Comparison of ENCODE assay signal across 1 cellular context in genomic region chr17:38702166-38702899, GRCh38.
TF ChIP-seq lines count a peak whose summit lies in the region.

No MANE protein-coding gene starts in this region.

TF ChIP-seq in HepG2, 621 proteins besides CTCF, POLR2A, EP300 and RAD21 (continued from another document and continues in another):
- TF ChIP-seq, protein P1, sequence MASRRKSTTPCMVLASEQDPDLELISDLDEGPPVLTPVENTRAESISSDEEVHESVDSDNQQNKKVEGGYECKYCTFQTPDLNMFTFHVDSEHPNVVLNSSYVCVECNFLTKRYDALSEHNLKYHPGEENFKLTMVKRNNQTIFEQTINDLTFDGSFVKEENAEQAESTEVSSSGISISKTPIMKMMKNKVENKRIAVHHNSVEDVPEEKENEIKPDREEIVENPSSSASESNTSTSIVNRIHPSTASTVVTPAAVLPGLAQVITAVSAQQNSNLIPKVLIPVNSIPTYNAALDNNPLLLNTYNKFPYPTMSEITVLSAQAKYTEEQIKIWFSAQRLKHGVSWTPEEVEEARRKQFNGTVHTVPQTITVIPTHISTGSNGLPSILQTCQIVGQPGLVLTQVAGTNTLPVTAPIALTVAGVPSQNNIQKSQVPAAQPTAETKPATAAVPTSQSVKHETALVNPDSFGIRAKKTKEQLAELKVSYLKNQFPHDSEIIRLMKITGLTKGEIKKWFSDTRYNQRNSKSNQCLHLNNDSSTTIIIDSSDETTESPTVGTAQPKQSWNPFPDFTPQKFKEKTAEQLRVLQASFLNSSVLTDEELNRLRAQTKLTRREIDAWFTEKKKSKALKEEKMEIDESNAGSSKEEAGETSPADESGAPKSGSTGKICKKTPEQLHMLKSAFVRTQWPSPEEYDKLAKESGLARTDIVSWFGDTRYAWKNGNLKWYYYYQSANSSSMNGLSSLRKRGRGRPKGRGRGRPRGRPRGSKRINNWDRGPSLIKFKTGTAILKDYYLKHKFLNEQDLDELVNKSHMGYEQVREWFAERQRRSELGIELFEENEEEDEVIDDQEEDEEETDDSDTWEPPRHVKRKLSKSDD (CRISPR knock-in tag; IDR thresholded peaks at IDR 0.05; ENCODE audit: low read depth) = peak; percentile 51; the same call in 1 of the 2 replicates
- TF ChIP-seq ZNF263 (CRISPR knock-in tag; IDR thresholded peaks at IDR 0.05) (peak; percentile 70), TBX2 (CRISPR knock-in tag; IDR thresholded peaks at IDR 0.05; ENCODE audit: borderline replicate concordance) (peak; percentile 71; the same call in 1 of the 2 replicates), ZNF614 (CRISPR knock-in tag; IDR thresholded peaks at IDR 0.05; ENCODE audit: borderline replicate concordance) (peak; percentile 78; the same call in 1 of the 2 replicates), TFDP2 (CRISPR knock-in tag; IDR thresholded peaks at IDR 0.05) (peak; percentile 95), KLF13 (CRISPR knock-in tag; IDR thresholded peaks at IDR 0.05) (peak; percentile 87), HOXA5 (CRISPR knock-in tag; IDR thresholded peaks at IDR 0.05) (no peak; the same call in 1 of the 2 replicates), KIAA2018 (CRISPR knock-in tag; IDR thresholded peaks at IDR 0.05; ENCODE audit: borderline replicate concordance) (no peak), ZNF44 (CRISPR knock-in tag; IDR thresholded peaks at IDR 0.05) (0 out of 2 replicates have a peak, but pooled peaks have one; percentile 55), SP5 (CRISPR knock-in tag; IDR thresholded peaks at IDR 0.05; ENCODE audit: borderline replicate concordance, low read depth) (peak; percentile 72), NRL (CRISPR knock-in tag; IDR thresholded peaks at IDR 0.05; ENCODE audit: borderline replicate concordance) (no peak; the same call in 1 of the 2 replicates), NFKB2 (CRISPR knock-in tag; IDR thresholded peaks at IDR 0.05; ENCODE audit: borderline replicate concordance) (peak; percentile 85; the same call in 1 of the 2 replicates), MED13 (CRISPR knock-in tag; IDR thresholded peaks at IDR 0.05) (peak; percentile 86), MLX (CRISPR knock-in tag; IDR thresholded peaks at IDR 0.05) (0 out of 2 replicates have a peak, but pooled peaks have one; percentile 19), ZFP36L1 (CRISPR knock-in tag; IDR thresholded peaks at IDR 0.05) (peak; percentile 10; the same call in 1 of the 2 replicates), THAP11 (CRISPR knock-in tag; IDR thresholded peaks at IDR 0.05) (peak; percentile 79), SATB2 (CRISPR knock-in tag; IDR thresholded peaks at IDR 0.05) (0 out of 2 replicates have a peak, but pooled peaks have one; percentile 30), ZNF143 (CRISPR knock-in tag; IDR thresholded peaks at IDR 0.05) (peak; percentile 82), ZNF484 (CRISPR knock-in tag; IDR thresholded peaks at IDR 0.05; ENCODE audit: borderline replicate concordance, low read depth) (0 out of 2 replicates have a peak, but pooled peaks have one; percentile 82), ZNF777 (CRISPR knock-in tag; IDR thresholded peaks at IDR 0.05) (peak; percentile 49; the same call in 1 of the 2 replicates), ETV6 (CRISPR knock-in tag; conservative IDR thresholded peaks at IDR 0.05) (peak; percentile 93), CENPBD1 (CRISPR knock-in tag; IDR thresholded peaks at IDR 0.05; ENCODE audit: borderline replicate concordance, low read depth) (no peak), ZNF782 (CRISPR knock-in tag; IDR thresholded peaks at IDR 0.05; ENCODE audit: borderline replicate concordance) (peak; percentile 84; the same call in 1 of the 2 replicates), HNF4G (IDR thresholded peaks at IDR 0.05; ENCODE audit: borderline replicate concordance, low read depth, low read length) (no peak), HNF4G (CRISPR knock-in tag; IDR thresholded peaks at IDR 0.05; ENCODE audit: borderline replicate concordance, low read depth) (peak; percentile 68; the same call in 1 of the 2 replicates), NONO (IDR thresholded peaks at IDR 0.05) (no peak), NONO (CRISPR knock-in tag; conservative IDR thresholded peaks at IDR 0.05) (peak; percentile 95), ZFY (CRISPR knock-in tag; IDR thresholded peaks at IDR 0.05) (peak; percentile 54), ZC3H4 (CRISPR knock-in tag; IDR thresholded peaks at IDR 0.05; ENCODE audit: borderline replicate concordance) (peak; percentile 78; the same call in 1 of the 2 replicates)
- TF ChIP-seq, protein P2, sequence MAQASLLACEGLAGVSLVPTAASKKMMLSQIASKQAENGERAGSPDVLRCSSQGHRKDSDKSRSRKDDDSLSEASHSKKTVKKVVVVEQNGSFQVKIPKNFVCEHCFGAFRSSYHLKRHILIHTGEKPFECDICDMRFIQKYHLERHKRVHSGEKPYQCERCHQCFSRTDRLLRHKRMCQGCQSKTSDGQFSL (CRISPR knock-in tag; IDR thresholded peaks at IDR 0.05) = 0 out of 2 replicates have a peak, but pooled peaks have one; percentile 10
- TF ChIP-seq, protein P3, sequence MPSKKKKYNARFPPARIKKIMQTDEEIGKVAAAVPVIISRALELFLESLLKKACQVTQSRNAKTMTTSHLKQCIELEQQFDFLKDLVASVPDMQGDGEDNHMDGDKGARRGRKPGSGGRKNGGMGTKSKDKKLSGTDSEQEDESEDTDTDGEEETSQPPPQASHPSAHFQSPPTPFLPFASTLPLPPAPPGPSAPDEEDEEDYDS (CRISPR knock-in tag; IDR thresholded peaks at IDR 0.05) = peak; percentile 79
- TF ChIP-seq, protein P4, sequence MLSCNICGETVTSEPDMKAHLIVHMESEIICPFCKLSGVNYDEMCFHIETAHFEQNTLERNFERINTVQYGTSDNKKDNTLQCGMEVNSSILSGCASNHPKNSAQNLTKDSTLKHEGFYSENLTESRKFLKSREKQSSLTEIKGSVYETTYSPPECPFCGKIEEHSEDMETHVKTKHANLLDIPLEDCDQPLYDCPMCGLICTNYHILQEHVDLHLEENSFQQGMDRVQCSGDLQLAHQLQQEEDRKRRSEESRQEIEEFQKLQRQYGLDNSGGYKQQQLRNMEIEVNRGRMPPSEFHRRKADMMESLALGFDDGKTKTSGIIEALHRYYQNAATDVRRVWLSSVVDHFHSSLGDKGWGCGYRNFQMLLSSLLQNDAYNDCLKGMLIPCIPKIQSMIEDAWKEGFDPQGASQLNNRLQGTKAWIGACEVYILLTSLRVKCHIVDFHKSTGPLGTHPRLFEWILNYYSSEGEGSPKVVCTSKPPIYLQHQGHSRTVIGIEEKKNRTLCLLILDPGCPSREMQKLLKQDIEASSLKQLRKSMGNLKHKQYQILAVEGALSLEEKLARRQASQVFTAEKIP (CRISPR knock-in tag; IDR thresholded peaks at IDR 0.05; ENCODE audit: borderline replicate concordance) = 0 out of 2 replicates have a peak, but pooled peaks have one; percentile 14
- TF ChIP-seq, protein P5, sequence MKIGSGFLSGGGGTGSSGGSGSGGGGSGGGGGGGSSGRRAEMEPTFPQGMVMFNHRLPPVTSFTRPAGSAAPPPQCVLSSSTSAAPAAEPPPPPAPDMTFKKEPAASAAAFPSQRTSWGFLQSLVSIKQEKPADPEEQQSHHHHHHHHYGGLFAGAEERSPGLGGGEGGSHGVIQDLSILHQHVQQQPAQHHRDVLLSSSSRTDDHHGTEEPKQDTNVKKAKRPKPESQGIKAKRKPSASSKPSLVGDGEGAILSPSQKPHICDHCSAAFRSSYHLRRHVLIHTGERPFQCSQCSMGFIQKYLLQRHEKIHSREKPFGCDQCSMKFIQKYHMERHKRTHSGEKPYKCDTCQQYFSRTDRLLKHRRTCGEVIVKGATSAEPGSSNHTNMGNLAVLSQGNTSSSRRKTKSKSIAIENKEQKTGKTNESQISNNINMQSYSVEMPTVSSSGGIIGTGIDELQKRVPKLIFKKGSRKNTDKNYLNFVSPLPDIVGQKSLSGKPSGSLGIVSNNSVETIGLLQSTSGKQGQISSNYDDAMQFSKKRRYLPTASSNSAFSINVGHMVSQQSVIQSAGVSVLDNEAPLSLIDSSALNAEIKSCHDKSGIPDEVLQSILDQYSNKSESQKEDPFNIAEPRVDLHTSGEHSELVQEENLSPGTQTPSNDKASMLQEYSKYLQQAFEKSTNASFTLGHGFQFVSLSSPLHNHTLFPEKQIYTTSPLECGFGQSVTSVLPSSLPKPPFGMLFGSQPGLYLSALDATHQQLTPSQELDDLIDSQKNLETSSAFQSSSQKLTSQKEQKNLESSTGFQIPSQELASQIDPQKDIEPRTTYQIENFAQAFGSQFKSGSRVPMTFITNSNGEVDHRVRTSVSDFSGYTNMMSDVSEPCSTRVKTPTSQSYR (CRISPR knock-in tag; IDR thresholded peaks at IDR 0.05; ENCODE audit: borderline replicate concordance) = peak; percentile 63; the same call in 1 of the 2 replicates
- TF ChIP-seq, protein P6, sequence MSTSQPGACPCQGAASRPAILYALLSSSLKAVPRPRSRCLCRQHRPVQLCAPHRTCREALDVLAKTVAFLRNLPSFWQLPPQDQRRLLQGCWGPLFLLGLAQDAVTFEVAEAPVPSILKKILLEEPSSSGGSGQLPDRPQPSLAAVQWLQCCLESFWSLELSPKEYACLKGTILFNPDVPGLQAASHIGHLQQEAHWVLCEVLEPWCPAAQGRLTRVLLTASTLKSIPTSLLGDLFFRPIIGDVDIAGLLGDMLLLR (CRISPR knock-in tag; IDR thresholded peaks at IDR 0.05) = peak; percentile 95
- TF ChIP-seq, protein P7, sequence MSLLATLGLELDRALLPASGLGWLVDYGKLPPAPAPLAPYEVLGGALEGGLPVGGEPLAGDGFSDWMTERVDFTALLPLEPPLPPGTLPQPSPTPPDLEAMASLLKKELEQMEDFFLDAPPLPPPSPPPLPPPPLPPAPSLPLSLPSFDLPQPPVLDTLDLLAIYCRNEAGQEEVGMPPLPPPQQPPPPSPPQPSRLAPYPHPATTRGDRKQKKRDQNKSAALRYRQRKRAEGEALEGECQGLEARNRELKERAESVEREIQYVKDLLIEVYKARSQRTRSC (CRISPR knock-in tag; IDR thresholded peaks at IDR 0.05; ENCODE audit: low read depth) = no peak
